ENCODE assay signal across 31 cellular contexts in the genomic region with DNA sequence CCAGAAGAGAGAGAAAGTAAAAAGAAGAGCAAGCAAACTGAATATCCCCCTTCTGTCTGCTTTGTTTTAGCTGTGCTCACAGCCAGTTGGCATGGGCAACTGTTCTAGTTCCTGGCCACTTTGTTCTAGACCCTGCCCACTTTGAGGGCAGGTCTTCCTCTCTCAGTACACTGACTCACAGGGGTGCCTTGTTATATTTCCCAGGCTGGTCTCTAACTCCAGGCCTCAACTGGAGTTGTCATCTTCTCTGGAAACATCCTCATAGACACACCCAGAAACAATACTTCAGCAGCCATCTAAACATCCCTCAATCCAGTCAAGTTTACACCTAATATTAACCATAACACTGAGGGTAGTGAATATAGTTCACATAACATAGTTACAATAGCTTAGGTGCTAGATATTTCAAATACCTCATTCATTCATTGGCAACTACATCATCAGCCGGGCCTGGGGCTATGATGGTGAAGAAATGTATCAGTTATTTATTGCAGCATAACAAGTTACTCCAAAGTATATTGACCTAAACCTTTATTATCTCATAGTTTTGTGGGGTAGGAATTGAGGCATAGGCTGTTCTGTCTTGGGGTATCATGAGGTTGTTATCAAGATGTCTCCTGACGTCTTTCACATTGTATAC.
"Had no signal": no experiment of that assay in that cellular context is flagged by ENCODE, and none has a peak within 500 bp of the region (broad histone marks: within the 10 kb centered on the region; RNA-seq: fewer than 3 reads in every experiment).

No MANE protein-coding gene starts in this region.

- ATAC-seq: activated T-helper 17 cell treated with anti-CD3 and anti-CD28 coated beads, Interleukin-2, amount 50 U/mL, for 72 hours; Panc1; Right ventricle myocardium inferior; T-cell had no signal

- H3K4me3 ChIP-seq: SK-N-MC had no signal

- H3K27ac ChIP-seq: KMS-11, SK-N-MC had no signal

- DNase-seq: activated B cell treated with CpG ODN at 0.5 μM for 24 hours; activated CD4-positive, alpha-beta T cell treated with anti-CD3 and anti-CD28 coated beads for 1 hour; activated CD4-positive, alpha-beta T cell treated with anti-CD3 and anti-CD28 coated beads, Interleukin-2, amount 10 ng/mL, durations not matched to agents 24 days and 14 days; activated CD4-positive, alpha-beta T cell treated with anti-CD3 and anti-CD28 coated beads, Interleukin-2, amount 50 U/mL, for 48 hours; activated CD8-positive, alpha-beta memory T cell treated with anti-CD3 and anti-CD28 coated beads for 24 hours; activated gamma-delta T cell; activated naive CD4-positive, alpha-beta T cell treated with anti-CD3 and anti-CD28 coated beads for 36 hours; activated T-cell treated with anti-CD3 and anti-CD28 coated beads, Interleukin-2, amount 50 U/mL, for 48 hours; amygdala; MM.1S; NCI-H146; NCI-H1930; NCI-H2171; NCI-H226; NCI-H526; NCI-H774; NK-92 treated with Interleukin-12 subunit alpha and Interleukin-12 subunit beta, amount 100 ng/mL, for 24 hours; OCI-M1; RPMI8226; T-cell; T-helper 2 cell; T1000 had no signal

- H3K4me2 ChIP-seq: KMS-11 had no signal

- H3K27ac Mint-ChIP-seq: activated B cell treated with CpG ODN at 0.5 μM for 24 hours; activated CD4-positive, alpha-beta T cell treated with anti-CD3 and anti-CD28 coated beads, Interleukin-2, amount 10 ng/mL, durations not matched to agents 24 days and 14 days; activated naive CD4-positive, alpha-beta T cell treated with anti-CD3 and anti-CD28 coated beads for 36 hours; activated naive CD8-positive, alpha-beta T cell; activated T-helper 17 cell treated with anti-CD3 and anti-CD28 coated beads, Interleukin-2, amount 50 U/mL, for 72 hours; brain; T-cell had no signal

- H3K4me1 Mint-ChIP-seq: activated CD4-positive, alpha-beta T cell treated with anti-CD3 and anti-CD28 coated beads, Interleukin-2, amount 10 ng/mL, durations not matched to agents 24 days and 14 days; activated T-helper 17 cell treated with anti-CD3 and anti-CD28 coated beads, Interleukin-2, amount 50 U/mL, for 72 hours had no signal

- FAIRE-seq: astrocyte, TTC549 had no signal

- H3K36me3 Mint-ChIP-seq: T-cell had no signal

- H3K9ac ChIP-seq: KMS-11 had no signal

- H3K4me3 Mint-ChIP-seq: activated B cell treated with CpG ODN at 0.5 μM for 24 hours; activated CD4-positive, alpha-beta T cell treated with anti-CD3 and anti-CD28 coated beads, Interleukin-2, amount 10 ng/mL, durations not matched to agents 24 days and 14 days; activated naive CD4-positive, alpha-beta T cell treated with anti-CD3 and anti-CD28 coated beads for 36 hours; activated naive CD8-positive, alpha-beta T cell; activated T-helper 17 cell treated with anti-CD3 and anti-CD28 coated beads, Interleukin-2, amount 50 U/mL, for 72 hours; brain; T-cell had no signal

- H3K9me3 Mint-ChIP-seq: activated B cell treated with CpG ODN at 0.5 μM for 24 hours; activated T-helper 17 cell treated with anti-CD3 and anti-CD28 coated beads, Interleukin-2, amount 50 U/mL, for 72 hours had no signal

- H3K27me3 Mint-ChIP-seq: activated B cell treated with CpG ODN at 0.5 μM for 24 hours; activated CD4-positive, alpha-beta T cell treated with anti-CD3 and anti-CD28 coated beads, Interleukin-2, amount 10 ng/mL, durations not matched to agents 24 days and 14 days; activated naive CD8-positive, alpha-beta T cell; activated T-helper 17 cell treated with anti-CD3 and anti-CD28 coated beads, Interleukin-2, amount 50 U/mL, for 72 hours; brain; T-cell had no signal
